In the genomic region with DNA sequence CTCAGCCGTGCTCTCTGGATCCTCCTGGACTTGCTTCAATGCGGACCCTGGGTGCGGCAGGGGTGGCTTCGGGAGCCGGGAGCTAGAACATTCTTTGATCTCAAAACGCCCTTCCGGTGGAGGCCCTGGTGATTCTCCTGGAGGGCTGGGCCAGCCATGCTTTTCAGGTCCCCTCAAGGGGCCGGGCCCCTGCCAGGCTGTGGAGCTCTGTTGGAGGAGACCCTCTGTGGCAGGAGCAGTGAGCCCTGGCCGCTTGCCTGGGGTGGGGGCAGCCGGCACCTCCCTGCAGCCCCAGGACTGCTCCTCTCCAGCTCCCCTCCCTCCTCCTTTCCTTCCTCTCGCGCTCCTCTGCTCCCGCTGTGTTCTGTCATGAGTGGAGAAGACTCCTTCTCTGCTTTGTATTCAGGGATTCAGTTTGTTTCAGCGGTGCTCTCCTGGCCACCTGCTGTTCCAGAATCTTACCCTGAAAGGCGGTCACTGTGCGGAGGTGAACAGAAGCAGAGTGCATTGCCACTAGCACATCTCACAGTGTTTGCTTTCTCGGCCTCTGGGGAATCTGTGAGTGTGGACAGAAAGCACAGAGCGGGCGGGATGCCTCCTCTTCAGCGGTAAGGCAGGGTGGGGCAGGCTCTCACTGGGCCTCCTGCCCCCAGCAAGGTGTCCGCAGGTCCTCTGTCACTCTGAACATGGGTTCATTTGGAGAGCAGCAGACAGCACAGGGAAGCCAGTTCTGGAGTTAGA, we compare ENCODE assay signal across 1 cellular context.
TF ChIP-seq lines count a peak whose summit lies in the region.

No MANE protein-coding gene starts in this region.

TF ChIP-seq in HepG2, 621 proteins besides CTCF, POLR2A, EP300 and RAD21 (continued from another document):
- TF ChIP-seq, protein P1, sequence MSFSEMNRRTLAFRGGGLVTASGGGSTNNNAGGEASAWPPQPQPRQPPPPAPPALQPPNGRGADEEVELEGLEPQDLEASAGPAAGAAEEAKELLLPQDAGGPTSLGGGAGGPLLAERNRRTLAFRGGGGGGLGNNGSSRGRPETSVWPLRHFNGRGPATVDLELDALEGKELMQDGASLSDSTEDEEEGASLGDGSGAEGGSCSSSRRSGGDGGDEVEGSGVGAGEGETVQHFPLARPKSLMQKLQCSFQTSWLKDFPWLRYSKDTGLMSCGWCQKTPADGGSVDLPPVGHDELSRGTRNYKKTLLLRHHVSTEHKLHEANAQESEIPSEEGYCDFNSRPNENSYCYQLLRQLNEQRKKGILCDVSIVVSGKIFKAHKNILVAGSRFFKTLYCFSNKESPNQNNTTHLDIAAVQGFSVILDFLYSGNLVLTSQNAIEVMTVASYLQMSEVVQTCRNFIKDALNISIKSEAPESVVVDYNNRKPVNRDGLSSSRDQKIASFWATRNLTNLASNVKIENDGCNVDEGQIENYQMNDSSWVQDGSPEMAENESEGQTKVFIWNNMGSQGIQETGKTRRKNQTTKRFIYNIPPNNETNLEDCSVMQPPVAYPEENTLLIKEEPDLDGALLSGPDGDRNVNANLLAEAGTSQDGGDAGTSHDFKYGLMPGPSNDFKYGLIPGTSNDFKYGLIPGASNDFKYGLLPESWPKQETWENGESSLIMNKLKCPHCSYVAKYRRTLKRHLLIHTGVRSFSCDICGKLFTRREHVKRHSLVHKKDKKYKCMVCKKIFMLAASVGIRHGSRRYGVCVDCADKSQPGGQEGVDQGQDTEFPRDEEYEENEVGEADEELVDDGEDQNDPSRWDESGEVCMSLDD (CRISPR knock-in tag; IDR thresholded peaks at IDR 0.05; ENCODE audit: borderline replicate concordance): no peak
- TF ChIP-seq ZNF724P (CRISPR knock-in tag; IDR thresholded peaks at IDR 0.05; ENCODE audit: borderline replicate concordance) (no peak), ZFP36L2 (CRISPR knock-in tag; IDR thresholded peaks at IDR 0.05) (no peak), MTF2 (CRISPR knock-in tag; IDR thresholded peaks at IDR 0.05; ENCODE audit: borderline replicate concordance) (no peak), PRMT3 (CRISPR knock-in tag; IDR thresholded peaks at IDR 0.05; ENCODE audit: borderline replicate concordance, low read depth) (no peak), ZFP62 (CRISPR knock-in tag; IDR thresholded peaks at IDR 0.05) (no peak), ZNF737 (CRISPR knock-in tag; IDR thresholded peaks at IDR 0.05; ENCODE audit: borderline replicate concordance) (no peak)
- TF ChIP-seq, protein P2, sequence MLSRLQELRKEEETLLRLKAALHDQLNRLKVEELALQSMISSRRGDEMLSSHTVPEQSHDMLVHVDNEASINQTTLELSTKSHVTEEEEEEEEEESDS (CRISPR knock-in tag; IDR thresholded peaks at IDR 0.05; ENCODE audit: borderline replicate concordance): no peak
- TF ChIP-seq, protein P3, sequence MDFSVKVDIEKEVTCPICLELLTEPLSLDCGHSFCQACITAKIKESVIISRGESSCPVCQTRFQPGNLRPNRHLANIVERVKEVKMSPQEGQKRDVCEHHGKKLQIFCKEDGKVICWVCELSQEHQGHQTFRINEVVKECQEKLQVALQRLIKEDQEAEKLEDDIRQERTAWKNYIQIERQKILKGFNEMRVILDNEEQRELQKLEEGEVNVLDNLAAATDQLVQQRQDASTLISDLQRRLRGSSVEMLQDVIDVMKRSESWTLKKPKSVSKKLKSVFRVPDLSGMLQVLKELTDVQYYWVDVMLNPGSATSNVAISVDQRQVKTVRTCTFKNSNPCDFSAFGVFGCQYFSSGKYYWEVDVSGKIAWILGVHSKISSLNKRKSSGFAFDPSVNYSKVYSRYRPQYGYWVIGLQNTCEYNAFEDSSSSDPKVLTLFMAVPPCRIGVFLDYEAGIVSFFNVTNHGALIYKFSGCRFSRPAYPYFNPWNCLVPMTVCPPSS (IDR thresholded peaks at IDR 0.05): no peak
